Comparison of ENCODE assay signal across 21 cellular contexts in the genomic region with DNA sequence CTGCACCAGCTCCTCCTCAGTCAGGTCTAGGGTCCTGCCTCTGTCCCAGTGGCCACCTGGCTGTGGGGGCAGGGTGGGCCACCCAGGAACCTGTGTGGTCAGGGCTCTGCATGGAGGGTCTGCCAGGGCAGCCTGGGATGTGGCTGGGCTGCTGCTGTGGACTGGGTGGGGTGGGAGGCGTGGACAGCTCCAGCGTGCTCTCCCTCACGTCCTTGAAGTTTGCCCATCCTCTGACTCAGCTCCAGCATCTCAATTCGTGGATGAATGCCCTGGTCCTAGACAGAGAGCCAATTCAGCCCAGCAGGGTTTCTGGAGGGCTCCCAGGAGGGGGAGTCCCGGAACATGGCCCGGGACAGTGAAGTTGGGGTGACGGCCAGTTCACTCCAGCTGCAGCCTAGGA.
DNase-seq lines count a peak whose midpoint lies in the region; ATAC-seq and FAIRE-seq lines count a peak whose summit lies in the region.
"Had no signal": no experiment of that assay in that cellular context is flagged by ENCODE, and none has a peak within 500 bp of the region (broad histone marks: within the 10 kb centered on the region; RNA-seq: fewer than 3 reads in every experiment).

No MANE protein-coding gene starts in this region.

- DNase-seq in EH (ENCODE audit: low read depth) (peak; percentile 42), RCC 7860 (ENCODE audit: low spot score) (peak; percentile 57), glomerular visceral epithelial cell (ENCODE audit: extremely low spot score) (peak; percentile 8), pons (ENCODE audit: low spot score) (peak; percentile 38), NCI-H1436 treated with DMSO at 0.1 percent for 48 hours (lab: John Stamatoyannopoulos, UW) (no peak)
- DNase-seq in stimulated activated CD4-positive, alpha-beta T cell treated with anti-CD3 and anti-CD28 coated beads, Interleukin-1b, Interleukin-23, amount 100 ng/mL, for 48 hours: no peak
- DNase-seq: activated CD8-positive, alpha-beta T cell treated with anti-CD3 and anti-CD28 coated beads for 36 hours; activated effector memory CD4-positive, alpha-beta T cell treated with anti-CD3 and anti-CD28 coated beads, Interleukin-2, amount 50 U/mL, for 16 hours; CD4-positive, alpha-beta T cell; EL; islet precursor cell; natural killer cell; NCI-H1105; NCI-H1930; NCI-H69; stimulated activated naive B cell treated with anti-CD40 and anti-IgM and Interleukin-4, amounts not matched to agents 10 μg/mL and 1 μg/mL and 100 μg/mL, for 72 hours; T-helper 1 cell; upper lobe of right lung had no signal

- FAIRE-seq in RCC 7860 (lab: Jason Lieb, UNC): no peak
- FAIRE-seq: GM12891 had no signal

- no peak for ATAC-seq in HG03520 (IDR thresholded peaks at IDR 0.05; ENCODE audit: unreplicated experiment)
- ATAC-seq: activated CD4-positive, CD25-positive, alpha-beta regulatory T cell treated with anti-CD3 and anti-CD28 coated beads, Interleukin-2, amount 50 U/mL, for 24 hours; activated CD8-positive, alpha-beta T cell treated with anti-CD3 and anti-CD28 coated beads for 36 hours; natural killer cell; stimulated activated naive B cell treated with anti-CD40 and anti-IgM and Interleukin-4, amounts not matched to agents 10 μg/mL and 1 μg/mL and 100 μg/mL, for 72 hours; upper lobe of right lung had no signal

Comparison
In these comparisons a context has a peak if more than half of its experiments do, and no peak if none do; other contexts are left out.
1. DNase-seq: peak in EH (single experiment), RCC 7860 (single experiment), glomerular visceral epithelial cell (single experiment) and pons (single experiment); none in stimulated activated CD4-positive, alpha-beta T cell treated with anti-CD3 and anti-CD28 coated beads, Interleukin-1b, Interleukin-23, amount 100 ng/mL, for 48 hours (single experiment) and NCI-H1436 treated with DMSO at 0.1 percent for 48 hours (single experiment).